In the genomic region with DNA sequence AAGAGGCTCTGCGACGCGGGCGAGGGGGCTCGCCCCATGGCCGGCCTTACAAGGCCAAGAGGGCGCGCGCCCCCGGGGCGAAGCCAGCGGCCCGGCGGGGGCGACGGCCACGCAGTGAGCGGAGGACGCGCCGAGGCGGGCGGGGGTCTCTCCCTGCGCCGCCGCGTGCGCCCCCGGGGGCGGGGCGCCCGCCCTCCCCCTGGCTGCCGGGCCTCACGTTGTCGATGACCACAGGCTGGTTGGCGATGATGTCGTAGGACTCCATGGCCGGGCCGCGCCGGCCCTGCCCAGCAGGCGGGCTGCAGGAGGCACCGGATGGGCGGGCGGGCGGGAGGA, we compare ENCODE assay signal across 8 cellular contexts. TPM values are rescaled to one million over a fixed set of nuclear protein-coding genes. Genes with fewer than 3 reads are reported as not detected.
DNase-seq lines count a peak whose midpoint lies in the region; ATAC-seq and TF ChIP-seq lines count a peak whose summit lies in the region.

No MANE protein-coding gene starts in this region.

- 0% methylated on average over 25 of the region's 46 CpGs for WGBS in mesodermal cell (ENCODE audit: insufficient coverage in 2 of 2), 2 experiments

- H3K27me3 ChIP-seq in ACC112 (ENCODE audit: insufficient read depth, low read length) (no peaks in the 10 kb centered on the region), H7 (ENCODE audit: control insufficient read depth, insufficient read depth, low read length) (no peaks in the 10 kb centered on the region)

- peaks cover 28% of the 10 kb centered on the region for H3K79me2 ChIP-seq in ACC112 (ENCODE audit: control insufficient read depth, insufficient read depth, low read length, unreplicated experiment)

- H3K4me3 ChIP-seq in ACC112 (ENCODE audit: low read depth, low read length): peak overlapping the region; percentile 85
- H3K4me3 ChIP-seq in H7 (ENCODE audit: insufficient read depth, low read depth, low read length): peak overlapping the region; percentile 74
- H3K4me3 ChIP-seq in astrocyte of the cerebellum (ENCODE audit: low read depth, low read length): peak overlapping the region; percentile 70
- peak overlapping the region; percentile 60 for H3K4me3 ChIP-seq in mesodermal cell (ENCODE audit: extremely low read depth, insufficient read depth, low read length, poor library complexity, severe bottlenecking)

- H3K4me1 ChIP-seq in ACC112 (ENCODE audit: control insufficient read depth, insufficient read depth, low read length, unreplicated experiment) (peaks cover 31% of the 10 kb centered on the region), mesodermal cell (ENCODE audit: control insufficient read depth, insufficient read depth, low read length, poor library complexity, severe bottlenecking) (peaks cover 32% of the 10 kb centered on the region)

- H3K36me3 ChIP-seq in ACC112 (ENCODE audit: insufficient read depth, low read length) (no peaks in the 10 kb centered on the region), H7 (replicated peaks; ENCODE audit: control insufficient read depth, insufficient read depth, low read length) (no peaks in the 10 kb centered on the region; the same call in 1 of the 2 replicates), mesodermal cell (ENCODE audit: control insufficient read depth, insufficient read depth, low read length) (peaks cover 21% of the 10 kb centered on the region)

- H2AFZ ChIP-seq in ACC112 (ENCODE audit: low read length, unreplicated experiment): peak overlapping the region; percentile 59

- in situ Hi-C loops in astrocyte of the cerebellum (cut with HindIII; ENCODE audit: low sequenced_read_pairs): no loop called here

- no peaks in the 10 kb centered on the region for H3K9me3 ChIP-seq in mesodermal cell (ENCODE audit: control insufficient read depth, low read length)

- TF ChIP-seq CTCF in astrocyte of the cerebellum (IDR thresholded peaks at IDR 0.05; ENCODE audit: low read depth, low read length, missing control alignments): no peak

- peak overlapping the region; percentile 96 for H3K27ac ChIP-seq in ACC112 (ENCODE audit: low read depth, low read length)
- H3K27ac ChIP-seq in mesodermal cell (ENCODE audit: low read depth, low read length, severe bottlenecking): peak overlapping the region; percentile 99

- ATAC-seq in HG02973 (IDR thresholded peaks at IDR 0.05; ENCODE audit: unreplicated experiment): no peak

- DNase-seq in H7 (peak; percentile 93), astrocyte of the cerebellum (ENCODE audit: low read depth) (no peak), AG20443 (ENCODE audit: low spot score) (no peak), NCI-H1092 treated with DMSO at 0.1 percent for 48 hours (lab: John Stamatoyannopoulos, UW) (no peak)
- DNase-seq in effector CD8-positive, alpha-beta T cell (lab: John Stamatoyannopoulos, UW): no peak

RNA-seq across cellular contexts. Expression of a gene that starts 0.2 kb away (rescaled TPM):
- total RNA-seq in H7 (2014; rRNA removed; shearing (Covaris generic)): 49.7 and 58.3 TPM in 2 replicates
- 88.4 TPM for polyA plus RNA-seq in mesodermal cell (2013, experiment 1 of 2)
- 77.1 TPM for polyA plus RNA-seq in mesodermal cell (2013, experiment 2 of 2)

RNA-seq across cellular contexts. Expression of a gene that starts 5.9 kb away (rescaled TPM):
- 2.5 and 4.2 TPM in 2 replicates for total RNA-seq in H7 (2014; rRNA removed; shearing (Covaris generic))
- polyA plus RNA-seq in mesodermal cell (2013, experiment 1 of 2): 4.6 TPM
- polyA plus RNA-seq in mesodermal cell (2013, experiment 2 of 2): 5.8 TPM

RNA-seq across cellular contexts. Expression of a gene that starts 17.7 kb away (rescaled TPM):
- total RNA-seq in H7 (2014; rRNA removed; shearing (Covaris generic)): 312 and 347 TPM in 2 replicates
- 297 TPM for polyA plus RNA-seq in mesodermal cell (2013, experiment 1 of 2)
- polyA plus RNA-seq in mesodermal cell (2013, experiment 2 of 2): 259 TPM

RNA-seq across cellular contexts. Expression of a gene that starts 49.8 kb away (rescaled TPM):
- 0.33 and 2.5 TPM in 2 replicates for total RNA-seq in H7 (2014; rRNA removed; shearing (Covaris generic))
- polyA plus RNA-seq in mesodermal cell (2013, experiment 1 of 2): 7.6 TPM
- polyA plus RNA-seq in mesodermal cell (2013, experiment 2 of 2): 7.3 TPM
